ENCODE assay signal across 14 cellular contexts in genomic region chr7:25926009-25926408, GRCh38.
A peak's percentile ranks its signal among the peaks of the same experiment; 100 is the strongest.
DNase-seq lines count a peak whose midpoint lies in the region; TF ChIP-seq lines count a peak whose summit lies in the region.
"Had no signal": no experiment of that assay in that cellular context is flagged by ENCODE, and none has a peak within 500 bp of the region (broad histone marks: within the 10 kb centered on the region; RNA-seq: fewer than 3 reads in every experiment).

No MANE protein-coding gene starts in this region.

- no peak overlapping the region for H3K27ac Mint-ChIP-seq in glutamatergic neuron (ENCODE audit: unreplicated experiment)

- H3K4me3 ChIP-seq in fibroblast of villous mesenchyme (ENCODE audit: low read depth, low read length), result no peak overlapping the region
- H3K4me3 ChIP-seq: SJSA1 had no signal

- DNase-seq in HPDE6-E6E7 (ENCODE audit: extremely low spot score) (peak; percentile 44), SIG-M5 (lab: John Stamatoyannopoulos, UW) (peak; percentile 90), fibroblast of villous mesenchyme (ENCODE audit: low read depth) (peak; percentile 18), stromal cell of bone marrow (ENCODE audit: low read depth) (peak; percentile 18), glutamatergic neuron (no peak), T1000 (lab: John Stamatoyannopoulos, UW) (no peak), HuH-7 (ENCODE audit: low spot score) (no peak)
- DNase-seq: activated naive CD4-positive, alpha-beta T cell treated with anti-CD3 and anti-CD28 coated beads, Interleukin-2, amount 50 U/mL, for 16 hours; NCI-H1105 treated with DMSO at 0.1 percent for 48 hours; NCI-H748 treated with DMSO at 0.1 percent for 48 hours; occipital lobe; stimulated activated CD4-positive, alpha-beta T cell treated with anti-CD3 and anti-CD28 coated beads, Interleukin-12 subunit alpha, Interleukin-12 subunit beta, amount 100 ng/mL, for 4 hours; WERI-Rb-1 had no signal

- no peaks in the 10 kb centered on the region for H3K9me3 Mint-ChIP-seq in glutamatergic neuron (ENCODE audit: unreplicated experiment)

- H3K27me3 Mint-ChIP-seq in glutamatergic neuron (ENCODE audit: unreplicated experiment), result peaks cover 2% of the 10 kb centered on the region

- peaks cover 13% of the 10 kb centered on the region for H3K36me3 Mint-ChIP-seq in glutamatergic neuron (ENCODE audit: unreplicated experiment)

- no peaks in the 10 kb centered on the region for H3K4me1 Mint-ChIP-seq in glutamatergic neuron (ENCODE audit: low read depth, unreplicated experiment)

- TF ChIP-seq CTCF in fibroblast of villous mesenchyme (IDR thresholded peaks at IDR 0.05; ENCODE audit: insufficient read depth, low read depth, low read length), result no peak
- no peak for TF ChIP-seq CTCF in glutamatergic neuron (IDR thresholded peaks at IDR 0.05; ENCODE audit: partially characterized antibody, unreplicated experiment)

- no peak overlapping the region for H3K4me3 Mint-ChIP-seq in glutamatergic neuron (ENCODE audit: unreplicated experiment)

Comparison
In these comparisons a context has a peak if more than half of its experiments do, and no peak if none do; other contexts are left out.
1. DNase-seq: peak in HPDE6-E6E7 (single experiment), SIG-M5 (single experiment), fibroblast of villous mesenchyme (single experiment) and stromal cell of bone marrow (single experiment); none in glutamatergic neuron (single experiment), T1000 (single experiment) and HuH-7 (single experiment).